8 cellular contexts compared by ENCODE assay signal in genomic region chr13:30174250-30174649, GRCh38.
A peak's percentile ranks its signal among the peaks of the same experiment; 100 is the strongest.
DNase-seq lines count a peak whose midpoint lies in the region; ATAC-seq and TF ChIP-seq lines count a peak whose summit lies in the region.
"Not testable (repeated sequence)": the region's sequence is repeated elsewhere in the genome, so short reads cannot be mapped to it uniquely, and the experiment has no call there.

No MANE protein-coding gene starts in this region.

- not testable (repeated sequence) for H3K27me3 Mint-ChIP-seq in WTC11 (ENCODE audit: low read depth); naive B cell; stimulated activated memory B cell treated with anti-CD40 and anti-IgM and Interleukin-4, amounts not matched to agents 10 μg/mL and 1 μg/mL and 100 μg/mL, for 72 hours

- not testable (repeated sequence) for DNase-seq in A673 (ENCODE audit: low spot score); WTC11 (ENCODE audit: low spot score); naive B cell
- DNase-seq in MV-4-11 (lab: John Stamatoyannopoulos, UW) = peak; percentile 73
- peak; percentile 5 for DNase-seq in OCI-M1 (lab: John Stamatoyannopoulos, UW)
- peak; percentile 32 for DNase-seq in germinal center (ENCODE audit: low spot score)

- H3K9me3 ChIP-seq in A673 (ENCODE audit: low read depth, low read length, poor library complexity, severe bottlenecking) = not testable (repeated sequence)

- not testable (repeated sequence) for H3K9me3 Mint-ChIP-seq in WTC11; naive B cell; stimulated activated memory B cell treated with anti-CD40 and anti-IgM and Interleukin-4, amounts not matched to agents 10 μg/mL and 1 μg/mL and 100 μg/mL, for 72 hours

- H3K4me3 ChIP-seq in A673 (ENCODE audit: low read depth, low read length, poor library complexity, severe bottlenecking) = not testable (repeated sequence)

- H3K27ac Mint-ChIP-seq in WTC11 = peak overlapping the region; percentile 37; the same call in 1 of the 2 replicates
- peak overlapping the region in 1 of 6 donors; percentile 22 for H3K27ac Mint-ChIP-seq in naive B cell
- not testable (repeated sequence) for H3K27ac Mint-ChIP-seq in stimulated activated memory B cell treated with anti-CD40 and anti-IgM and Interleukin-4, amounts not matched to agents 10 μg/mL and 1 μg/mL and 100 μg/mL, for 72 hours

- ATAC-seq in GM18868 (IDR thresholded peaks at IDR 0.05; ENCODE audit: unreplicated experiment) (peak; percentile 59), naive B cell (ENCODE audit: low read depth in 2 of 2) (peak; percentile 78 to 89)
- ATAC-seq in WTC11 = not testable (repeated sequence)
- peak; percentile 84 for ATAC-seq in stimulated activated memory B cell treated with anti-CD40 and anti-IgM and Interleukin-4, amounts not matched to agents 10 μg/mL and 1 μg/mL and 100 μg/mL, for 72 hours

- H3K4me1 ChIP-seq in A673 (ENCODE audit: insufficient read depth, low read length, poor library complexity, severe bottlenecking) = peaks cover 22% of the 10 kb centered on the region

- H3K36me3 ChIP-seq in A673 (ENCODE audit: insufficient read depth, low read length, poor library complexity, severe bottlenecking) = not testable (repeated sequence)

- CTCF ChIA-PET in A673 (lab: Charles Lee) = not testable (repeated sequence)
- CTCF ChIA-PET in WTC11 (lab: Charles Lee) = interaction anchor here (1.8 kb wide), 1 partner anchor 42 kb away, joined by 7 read pairs; no protein-coding TSS in a partner anchor

- H3K4me1 Mint-ChIP-seq in WTC11 (peaks cover 13% of the 10 kb centered on the region), naive B cell (peaks cover 9 to 15% (median 15%) of the 10 kb centered on the region in 3 donors)
- H3K4me1 Mint-ChIP-seq in stimulated activated memory B cell treated with anti-CD40 and anti-IgM and Interleukin-4, amounts not matched to agents 10 μg/mL and 1 μg/mL and 100 μg/mL, for 72 hours = peaks cover 20% of the 10 kb centered on the region

- intact Hi-C loops in A673 (cut with micrococcal nuclease; ENCODE audit: unreplicated experiment) = not testable (repeated sequence)

- TF ChIP-seq CTCF in A673 (conservative IDR thresholded peaks at IDR 0.05; ENCODE audit: low read depth, low read length); WTC11 (IDR thresholded peaks at IDR 0.05): not testable (repeated sequence)

- H3K27ac ChIP-seq in A673 (ENCODE audit: low read depth, low read length, poor library complexity, severe bottlenecking) = peak overlapping the region; percentile 85

- not testable (repeated sequence) for H3K27me3 ChIP-seq in A673 (replicated peaks; ENCODE audit: insufficient read depth, low read depth, low read length, poor library complexity)

- H3K36me3 Mint-ChIP-seq in WTC11; naive B cell; stimulated activated memory B cell treated with anti-CD40 and anti-IgM and Interleukin-4, amounts not matched to agents 10 μg/mL and 1 μg/mL and 100 μg/mL, for 72 hours: not testable (repeated sequence)

- H3K4me3 Mint-ChIP-seq in WTC11; naive B cell; stimulated activated memory B cell treated with anti-CD40 and anti-IgM and Interleukin-4, amounts not matched to agents 10 μg/mL and 1 μg/mL and 100 μg/mL, for 72 hours: not testable (repeated sequence)

- BruUV-seq in A673 (replicated peaks; lab: Mats Ljungman, UMichigan) = not testable (repeated sequence)

- POLR2A ChIA-PET in A673 (lab: Charles Lee; ENCODE audit: low non-redundant PET); WTC11 (lab: Charles Lee): not testable (repeated sequence)
